In genomic region chr2:236991874-236992273, GRCh38 we compare ENCODE assay signal across 28 cellular contexts.
"Had no signal": no experiment of that assay in that cellular context is flagged by ENCODE, and none has a peak within 500 bp of the region (broad histone marks: within the 10 kb centered on the region; RNA-seq: fewer than 3 reads in every experiment).

No MANE protein-coding gene starts in this region.

- ATAC-seq: left cardiac atrium; left lobe of liver; lower lobe of right lung; mucosa of descending colon; naive thymus-derived CD4-positive, alpha-beta T cell; natural killer cell treated with Interleukin-12 subunit alpha and Interleukin-12 subunit beta and Interleukin-15 and Interleukin-18, amount 100 ng/mL, for 72 hours; right cardiac atrium; sciatic nerve had no signal

- H3K4me3 Mint-ChIP-seq: naive thymus-derived CD4-positive, alpha-beta T cell; natural killer cell treated with Interleukin-12 subunit alpha and Interleukin-12 subunit beta and Interleukin-15 and Interleukin-18, amount 100 ng/mL, for 72 hours; stimulated activated naive CD8-positive, alpha-beta T cell treated with anti-CD3 and anti-CD28 coated beads, Interleukin-15, Interleukin-2, amounts not matched to agents 100 ng/mL and 50 ng/mL, for 24 hours had no signal

- H3K4me1 ChIP-seq: prostate gland, tibial artery, uterus had no signal

- H3K27ac Mint-ChIP-seq: naive thymus-derived CD4-positive, alpha-beta T cell; natural killer cell treated with Interleukin-12 subunit alpha and Interleukin-12 subunit beta and Interleukin-15 and Interleukin-18, amount 100 ng/mL, for 72 hours; stimulated activated naive CD8-positive, alpha-beta T cell treated with anti-CD3 and anti-CD28 coated beads, Interleukin-15, Interleukin-2, amounts not matched to agents 100 ng/mL and 50 ng/mL, for 24 hours had no signal

- H3K36me3 ChIP-seq: lower lobe of right lung, ovary, prostate gland, suprapubic skin, thoracic aorta, tibial artery, uterus had no signal

- DNase-seq: islet precursor cell; left cardiac atrium; lower lobe of right lung; mesendoderm; midbrain; mucosa of descending colon; naive thymus-derived CD4-positive, alpha-beta T cell; ovary; posterior cingulate gyrus; retina; right cardiac atrium; stimulated activated CD4-positive, alpha-beta T cell treated with anti-CD3 and anti-CD28 coated beads, Interleukin-12 subunit alpha, Interleukin-12 subunit beta, amount 100 ng/mL, for 4 hours; stimulated activated CD4-positive, alpha-beta T cell treated with anti-CD3 and anti-CD28 coated beads, Interleukin-15, amount 100 ng/mL, for 24 hours; stimulated activated CD4-positive, alpha-beta T cell treated with anti-CD3 and anti-CD28 coated beads, Interleukin-2, amount 100 ng/mL, for 24 hours; stimulated activated CD4-positive, alpha-beta T cell treated with anti-CD3 and anti-CD28 coated beads, Interleukin-4, amount 100 ng/mL, for 1 hour; stimulated activated naive CD4-positive, alpha-beta T cell; tibial artery; trophoblast cell; uterus had no signal

- H3K9me3 ChIP-seq: lower lobe of right lung, mucosa of descending colon, ovary, prostate gland, suprapubic skin, thoracic aorta, tibial artery, uterus had no signal

- H3K27me3 ChIP-seq: hepatocyte, ovary, uterus had no signal

- H3K36me3 Mint-ChIP-seq: natural killer cell treated with Interleukin-12 subunit alpha and Interleukin-12 subunit beta and Interleukin-15 and Interleukin-18, amount 100 ng/mL, for 72 hours had no signal

- H3K4me3 ChIP-seq: hepatocyte, lower lobe of right lung, mucosa of descending colon, ovary, prostate gland, skin epidermis, suprapubic skin, thoracic aorta, tibial artery, uterus had no signal

- H3K9me3 Mint-ChIP-seq: natural killer cell treated with Interleukin-12 subunit alpha and Interleukin-12 subunit beta and Interleukin-15 and Interleukin-18, amount 100 ng/mL, for 72 hours; stimulated activated naive CD8-positive, alpha-beta T cell treated with anti-CD3 and anti-CD28 coated beads, Interleukin-15, Interleukin-2, amounts not matched to agents 100 ng/mL and 50 ng/mL, for 24 hours had no signal

- H3K27ac ChIP-seq: hepatocyte, lower lobe of right lung, ovary, prostate gland, skin epidermis, suprapubic skin, thoracic aorta, tibial artery, uterus had no signal
